1 cellular context compared by ENCODE assay signal in the genomic region with DNA sequence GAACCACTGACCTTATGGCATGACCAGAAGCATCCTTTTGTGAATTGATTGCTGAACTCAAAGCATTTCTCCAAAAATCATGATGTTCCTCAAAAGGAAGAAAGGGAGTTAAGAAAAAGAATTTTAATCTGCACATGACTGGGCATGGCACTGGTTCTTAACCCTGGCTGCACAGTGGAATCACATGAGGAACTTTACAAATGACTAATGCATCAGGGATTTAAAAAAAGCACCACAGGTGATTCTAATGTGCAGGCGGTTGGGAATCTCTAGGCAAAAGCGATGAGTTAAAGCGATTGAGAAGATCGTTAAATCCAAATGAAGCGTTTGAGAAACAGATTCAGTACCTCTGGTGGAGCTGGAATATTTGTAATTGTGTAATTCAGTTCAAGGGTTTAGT.
TF ChIP-seq lines count a peak whose summit lies in the region.

No MANE protein-coding gene starts in this region.

TF ChIP-seq in GM23338, 12 proteins besides CTCF, POLR2A, EP300 and RAD21 (continued from another document):
- no peak for TF ChIP-seq POLR2AphosphoS5 (IDR thresholded peaks at IDR 0.05; ENCODE audit: low read depth)
- no peak for TF ChIP-seq EZH2 (IDR thresholded peaks at IDR 0.05; ENCODE audit: low read depth, unreplicated experiment)
- TF ChIP-seq STAT1 (IDR thresholded peaks at IDR 0.05; ENCODE audit: unreplicated experiment): no peak
- TF ChIP-seq, protein P1, sequence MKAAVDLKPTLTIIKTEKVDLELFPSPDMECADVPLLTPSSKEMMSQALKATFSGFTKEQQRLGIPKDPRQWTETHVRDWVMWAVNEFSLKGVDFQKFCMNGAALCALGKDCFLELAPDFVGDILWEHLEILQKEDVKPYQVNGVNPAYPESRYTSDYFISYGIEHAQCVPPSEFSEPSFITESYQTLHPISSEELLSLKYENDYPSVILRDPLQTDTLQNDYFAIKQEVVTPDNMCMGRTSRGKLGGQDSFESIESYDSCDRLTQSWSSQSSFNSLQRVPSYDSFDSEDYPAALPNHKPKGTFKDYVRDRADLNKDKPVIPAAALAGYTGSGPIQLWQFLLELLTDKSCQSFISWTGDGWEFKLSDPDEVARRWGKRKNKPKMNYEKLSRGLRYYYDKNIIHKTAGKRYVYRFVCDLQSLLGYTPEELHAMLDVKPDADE (IDR thresholded peaks at IDR 0.05): no peak
- no peak for TF ChIP-seq EZH2phosphoT487 (IDR thresholded peaks at IDR 0.05; ENCODE audit: unreplicated experiment)
- TF ChIP-seq JUNB (IDR thresholded peaks at IDR 0.05; ENCODE audit: unreplicated experiment): no peak
- no peak for TF ChIP-seq CREB1 (CRISPR knock-in tag; IDR thresholded peaks at IDR 0.05; ENCODE audit: low read depth)
- no peak for TF ChIP-seq ZNF331 (CRISPR knock-in tag; IDR thresholded peaks at IDR 0.05; ENCODE audit: low read depth)
- TF ChIP-seq, protein P2, sequence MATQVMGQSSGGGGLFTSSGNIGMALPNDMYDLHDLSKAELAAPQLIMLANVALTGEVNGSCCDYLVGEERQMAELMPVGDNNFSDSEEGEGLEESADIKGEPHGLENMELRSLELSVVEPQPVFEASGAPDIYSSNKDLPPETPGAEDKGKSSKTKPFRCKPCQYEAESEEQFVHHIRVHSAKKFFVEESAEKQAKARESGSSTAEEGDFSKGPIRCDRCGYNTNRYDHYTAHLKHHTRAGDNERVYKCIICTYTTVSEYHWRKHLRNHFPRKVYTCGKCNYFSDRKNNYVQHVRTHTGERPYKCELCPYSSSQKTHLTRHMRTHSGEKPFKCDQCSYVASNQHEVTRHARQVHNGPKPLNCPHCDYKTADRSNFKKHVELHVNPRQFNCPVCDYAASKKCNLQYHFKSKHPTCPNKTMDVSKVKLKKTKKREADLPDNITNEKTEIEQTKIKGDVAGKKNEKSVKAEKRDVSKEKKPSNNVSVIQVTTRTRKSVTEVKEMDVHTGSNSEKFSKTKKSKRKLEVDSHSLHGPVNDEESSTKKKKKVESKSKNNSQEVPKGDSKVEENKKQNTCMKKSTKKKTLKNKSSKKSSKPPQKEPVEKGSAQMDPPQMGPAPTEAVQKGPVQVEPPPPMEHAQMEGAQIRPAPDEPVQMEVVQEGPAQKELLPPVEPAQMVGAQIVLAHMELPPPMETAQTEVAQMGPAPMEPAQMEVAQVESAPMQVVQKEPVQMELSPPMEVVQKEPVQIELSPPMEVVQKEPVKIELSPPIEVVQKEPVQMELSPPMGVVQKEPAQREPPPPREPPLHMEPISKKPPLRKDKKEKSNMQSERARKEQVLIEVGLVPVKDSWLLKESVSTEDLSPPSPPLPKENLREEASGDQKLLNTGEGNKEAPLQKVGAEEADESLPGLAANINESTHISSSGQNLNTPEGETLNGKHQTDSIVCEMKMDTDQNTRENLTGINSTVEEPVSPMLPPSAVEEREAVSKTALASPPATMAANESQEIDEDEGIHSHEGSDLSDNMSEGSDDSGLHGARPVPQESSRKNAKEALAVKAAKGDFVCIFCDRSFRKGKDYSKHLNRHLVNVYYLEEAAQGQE (IDR thresholded peaks at IDR 0.05; ENCODE audit: unreplicated experiment): no peak
- TF ChIP-seq ZNF114 (CRISPR knock-in tag; IDR thresholded peaks at IDR 0.05): no peak
TF ChIP-seq in GM23338: peak in this region for 0.
